1 cellular context compared by ENCODE assay signal in genomic region chr3:186598794-186599141, GRCh38.
TF ChIP-seq lines count a peak whose summit lies in the region.

No MANE protein-coding gene starts in this region.

TF ChIP-seq in HepG2, 621 proteins besides CTCF, POLR2A, EP300 and RAD21 (continued from another document):
- TF ChIP-seq, protein P1, sequence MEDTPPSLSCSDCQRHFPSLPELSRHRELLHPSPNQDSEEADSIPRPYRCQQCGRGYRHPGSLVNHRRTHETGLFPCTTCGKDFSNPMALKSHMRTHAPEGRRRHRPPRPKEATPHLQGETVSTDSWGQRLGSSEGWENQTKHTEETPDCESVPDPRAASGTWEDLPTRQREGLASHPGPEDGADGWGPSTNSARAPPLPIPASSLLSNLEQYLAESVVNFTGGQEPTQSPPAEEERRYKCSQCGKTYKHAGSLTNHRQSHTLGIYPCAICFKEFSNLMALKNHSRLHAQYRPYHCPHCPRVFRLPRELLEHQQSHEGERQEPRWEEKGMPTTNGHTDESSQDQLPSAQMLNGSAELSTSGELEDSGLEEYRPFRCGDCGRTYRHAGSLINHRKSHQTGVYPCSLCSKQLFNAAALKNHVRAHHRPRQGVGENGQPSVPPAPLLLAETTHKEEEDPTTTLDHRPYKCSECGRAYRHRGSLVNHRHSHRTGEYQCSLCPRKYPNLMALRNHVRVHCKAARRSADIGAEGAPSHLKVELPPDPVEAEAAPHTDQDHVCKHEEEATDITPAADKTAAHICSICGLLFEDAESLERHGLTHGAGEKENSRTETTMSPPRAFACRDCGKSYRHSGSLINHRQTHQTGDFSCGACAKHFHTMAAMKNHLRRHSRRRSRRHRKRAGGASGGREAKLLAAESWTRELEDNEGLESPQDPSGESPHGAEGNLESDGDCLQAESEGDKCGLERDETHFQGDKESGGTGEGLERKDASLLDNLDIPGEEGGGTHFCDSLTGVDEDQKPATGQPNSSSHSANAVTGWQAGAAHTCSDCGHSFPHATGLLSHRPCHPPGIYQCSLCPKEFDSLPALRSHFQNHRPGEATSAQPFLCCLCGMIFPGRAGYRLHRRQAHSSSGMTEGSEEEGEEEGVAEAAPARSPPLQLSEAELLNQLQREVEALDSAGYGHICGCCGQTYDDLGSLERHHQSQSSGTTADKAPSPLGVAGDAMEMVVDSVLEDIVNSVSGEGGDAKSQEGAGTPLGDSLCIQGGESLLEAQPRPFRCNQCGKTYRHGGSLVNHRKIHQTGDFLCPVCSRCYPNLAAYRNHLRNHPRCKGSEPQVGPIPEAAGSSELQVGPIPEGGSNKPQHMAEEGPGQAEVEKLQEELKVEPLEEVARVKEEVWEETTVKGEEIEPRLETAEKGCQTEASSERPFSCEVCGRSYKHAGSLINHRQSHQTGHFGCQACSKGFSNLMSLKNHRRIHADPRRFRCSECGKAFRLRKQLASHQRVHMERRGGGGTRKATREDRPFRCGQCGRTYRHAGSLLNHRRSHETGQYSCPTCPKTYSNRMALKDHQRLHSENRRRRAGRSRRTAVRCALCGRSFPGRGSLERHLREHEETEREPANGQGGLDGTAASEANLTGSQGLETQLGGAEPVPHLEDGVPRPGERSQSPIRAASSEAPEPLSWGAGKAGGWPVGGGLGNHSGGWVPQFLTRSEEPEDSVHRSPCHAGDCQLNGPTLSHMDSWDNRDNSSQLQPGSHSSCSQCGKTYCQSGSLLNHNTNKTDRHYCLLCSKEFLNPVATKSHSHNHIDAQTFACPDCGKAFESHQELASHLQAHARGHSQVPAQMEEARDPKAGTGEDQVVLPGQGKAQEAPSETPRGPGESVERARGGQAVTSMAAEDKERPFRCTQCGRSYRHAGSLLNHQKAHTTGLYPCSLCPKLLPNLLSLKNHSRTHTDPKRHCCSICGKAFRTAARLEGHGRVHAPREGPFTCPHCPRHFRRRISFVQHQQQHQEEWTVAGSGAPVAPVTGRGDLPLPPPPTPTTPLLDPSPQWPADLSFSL (CRISPR knock-in tag; IDR thresholded peaks at IDR 0.05): peak; percentile 73; the same call in 1 of the 2 replicates
- TF ChIP-seq PRMT3 (CRISPR knock-in tag; IDR thresholded peaks at IDR 0.05; ENCODE audit: borderline replicate concordance, low read depth) (peak; percentile 34; the same call in 1 of the 2 replicates), ZBTB49 (CRISPR knock-in tag; IDR thresholded peaks at IDR 0.05; ENCODE audit: borderline replicate concordance) (no peak), MAZ (IDR thresholded peaks at IDR 0.05; ENCODE audit: borderline replicate concordance, low read depth, low read length) (no peak), MAZ (CRISPR knock-in tag; IDR thresholded peaks at IDR 0.05; ENCODE audit: low read depth) (no peak), DNMT1 (CRISPR knock-in tag; IDR thresholded peaks at IDR 0.05) (0 out of 2 replicates have a peak, but pooled peaks have one; percentile 43)
